Comparison of ENCODE assay signal across 8 cellular contexts in genomic region chr2:46985512-46985911, GRCh38. TPM values are rescaled to one million over a fixed set of nuclear protein-coding genes. Genes with fewer than 3 reads are reported as not detected.
DNase-seq lines count a peak whose midpoint lies in the region; ATAC-seq, FAIRE-seq and TF ChIP-seq lines count a peak whose summit lies in the region.

No MANE protein-coding gene starts in this region.

- POLR2A ChIA-PET in activated CD4-positive, alpha-beta T cell treated with anti-CD3 and anti-CD28 coated beads, Interleukin-2, amount 10 ng/mL, durations not matched to agents 7 days and 5 days (lab: Charles Lee), result interaction anchor here (0.7 kb wide), 1 partner anchor 46 kb away, joined by 3 read pairs; no protein-coding TSS in a partner anchor

- H3K4me3 Mint-ChIP-seq in activated CD4-positive, alpha-beta T cell treated with anti-CD3 and anti-CD28 coated beads, Interleukin-2, amount 10 ng/mL, durations not matched to agents 7 days and 5 days, result peak overlapping the region; percentile 40

- DNase-seq in activated CD4-positive, alpha-beta T cell treated with anti-CD3 and anti-CD28 coated beads, Interleukin-2, amount 10 ng/mL, durations not matched to agents 7 days and 5 days, result peak; percentile 20
- no peak for DNase-seq in activated CD4-positive, alpha-beta T cell treated with anti-CD3 and anti-CD28 coated beads, Interleukin-2, amount 50 U/mL, for 4 hours
- DNase-seq in M059J (ENCODE audit: low read depth) (peak; percentile 74), bronchial epithelial cell (ENCODE audit: low read depth) (peak; percentile 48), gastrocnemius medialis (no peak), OCI-M2 (lab: John Stamatoyannopoulos, UW; ENCODE audit: unreplicated experiment) (no peak), middle frontal gyrus (ENCODE audit: extremely low spot score, low spot score) (no peak), frontal cortex (ENCODE audit: low spot score in 2 of 2) (no peak)

- H3K27me3 ChIP-seq in bronchial epithelial cell (ENCODE audit: control insufficient read depth, insufficient read depth, low read length), result no peaks in the 10 kb centered on the region
- no peaks in the 10 kb centered on the region for H3K27me3 ChIP-seq in gastrocnemius medialis

- TF ChIP-seq POLR2A in gastrocnemius medialis (IDR thresholded peaks at IDR 0.05), result no peak

- H3K9me3 ChIP-seq in gastrocnemius medialis, result no peaks in the 10 kb centered on the region

- in situ Hi-C loops in gastrocnemius medialis (cut with MboI; ENCODE audit: low sequenced_read_pairs in 4 of 4), result no loop called here

- FAIRE-seq in bronchial epithelial cell (lab: Jason Lieb, UNC) (no peak), frontal cortex (lab: Jason Lieb, UNC) (no peak)

- intact Hi-C loops in gastrocnemius medialis (cut with DNase I; ENCODE audit: low total_unique reads), result no loop called here

- H3K27me3 Mint-ChIP-seq in activated CD4-positive, alpha-beta T cell treated with anti-CD3 and anti-CD28 coated beads, Interleukin-2, amount 10 ng/mL, durations not matched to agents 7 days and 5 days, result no peaks in the 10 kb centered on the region

- H3K36me3 Mint-ChIP-seq in activated CD4-positive, alpha-beta T cell treated with anti-CD3 and anti-CD28 coated beads, Interleukin-2, amount 10 ng/mL, durations not matched to agents 7 days and 5 days (ENCODE audit: low read depth), result peaks cover 24% of the 10 kb centered on the region

- peaks cover 68% of the 10 kb centered on the region for H3K4me1 Mint-ChIP-seq in activated CD4-positive, alpha-beta T cell treated with anti-CD3 and anti-CD28 coated beads, Interleukin-2, amount 10 ng/mL, durations not matched to agents 7 days and 5 days

- CTCF ChIA-PET in activated CD4-positive, alpha-beta T cell treated with anti-CD3 and anti-CD28 coated beads, Interleukin-2, amount 10 ng/mL, durations not matched to agents 7 days and 5 days (lab: Charles Lee), result interaction anchor here (1.1 to 1.4 kb wide), 2 partner anchors 42 to 184 kb away, joined by 3 read pairs; no protein-coding TSS in a partner anchor

- no peak for TF ChIP-seq CTCF in bronchial epithelial cell (IDR thresholded peaks at IDR 0.05; ENCODE audit: insufficient read depth, low read length, severe bottlenecking)
- no peak for TF ChIP-seq CTCF in gastrocnemius medialis (IDR thresholded peaks at IDR 0.05 in 4 of 5, conservative IDR thresholded peaks at IDR 0.05 in 1 of 5)

- no peak for ATAC-seq in gastrocnemius medialis

- no peaks in the 10 kb centered on the region for H3K9me3 Mint-ChIP-seq in activated CD4-positive, alpha-beta T cell treated with anti-CD3 and anti-CD28 coated beads, Interleukin-2, amount 10 ng/mL, durations not matched to agents 7 days and 5 days

- H3K4me1 ChIP-seq in gastrocnemius medialis, result peaks cover 42 to 49% of the 10 kb centered on the region in 2 donors

- H3K4me3 ChIP-seq in bronchial epithelial cell (ENCODE audit: low read depth, low read length), result no peak overlapping the region
- H3K4me3 ChIP-seq in gastrocnemius medialis, result no peak overlapping the region

- peak overlapping the region; percentile 95 for H3K27ac Mint-ChIP-seq in activated CD4-positive, alpha-beta T cell treated with anti-CD3 and anti-CD28 coated beads, Interleukin-2, amount 10 ng/mL, durations not matched to agents 7 days and 5 days

- peak overlapping the region; percentile 58 to 74 (median 64) for H3K27ac ChIP-seq in gastrocnemius medialis

- peaks cover 3% of the 10 kb centered on the region for H3K36me3 ChIP-seq in bronchial epithelial cell (ENCODE audit: control insufficient read depth, insufficient read depth, low read length)
- H3K36me3 ChIP-seq in gastrocnemius medialis, result no peaks in the 10 kb centered on the region

RNA-seq across cellular contexts. Expression of gene TTC7A, which starts 44.5 kb away (rescaled TPM):
- 10 to 100 TPM; 61.2 to 61.5 TPM for total RNA-seq in activated CD4-positive, alpha-beta T cell treated with anti-CD3 and anti-CD28 coated beads, Interleukin-2, amount 10 ng/mL, durations not matched to agents 7 days and 5 days
- 9.1 and 13.0 TPM in 2 replicates for total RNA-seq in M059J (2014; rRNA removed; shearing (Covaris generic))
- total RNA-seq in bronchial epithelial cell (12.3 and 16.1 TPM in 2 replicates), gastrocnemius medialis (1 to 10 TPM; 3.7 to 7.3 (median 6.0) TPM), frontal cortex (4.5 TPM)

Comparison
In these comparisons a context has a peak if more than half of its experiments do, and no peak if none do; other contexts are left out.
1. DNase-seq: peak in activated CD4-positive, alpha-beta T cell treated with anti-CD3 and anti-CD28 coated beads, Interleukin-2, amount 10 ng/mL, durations not matched to agents 7 days and 5 days (single experiment), M059J (single experiment) and bronchial epithelial cell (single experiment); none in activated CD4-positive, alpha-beta T cell treated with anti-CD3 and anti-CD28 coated beads, Interleukin-2, amount 50 U/mL, for 4 hours (0 of 2), gastrocnemius medialis (0 of 2), OCI-M2 (single experiment), middle frontal gyrus (single experiment) and frontal cortex (0 of 2).